Comparison of ENCODE assay signal across 8 cellular contexts in genomic region chr1:169363046-169363756, GRCh38. TPM values are rescaled to one million over a fixed set of nuclear protein-coding genes. Genes with fewer than 3 reads are reported as not detected.
DNase-seq lines count a peak whose midpoint lies in the region; ATAC-seq, FAIRE-seq and TF ChIP-seq lines count a peak whose summit lies in the region.

No MANE protein-coding gene starts in this region.

- H4K5ac ChIP-seq in IMR-90 (ENCODE audit: low read depth, low read length): no peak overlapping the region

- H3K27ac ChIP-seq in ACC112 (ENCODE audit: low read depth, low read length) (peak overlapping the region; percentile 86), IMR-90 (ENCODE audit: insufficient read depth, low read length) (peak overlapping the region; percentile 70), K562 (ENCODE audit: extremely low read depth, low read depth, low read length) (no peak overlapping the region)

- H2BK120ac ChIP-seq in IMR-90 (ENCODE audit: low read depth, low read length): peak overlapping the region; percentile 78

- peak overlapping the region; percentile 14; the same call in 1 of the 2 replicates for H3K4me2 ChIP-seq in IMR-90 (ENCODE audit: low read depth, low read length)
- H3K4me2 ChIP-seq in K562 (ENCODE audit: insufficient read depth, low read length): no peak overlapping the region

- H2AK9ac ChIP-seq in IMR-90 (replicated peaks; ENCODE audit: low read depth, low read length, poor library complexity): no peak overlapping the region

- H2AFZ ChIP-seq in ACC112 (ENCODE audit: low read length, unreplicated experiment) (no peak overlapping the region), IMR-90 (replicated peaks; ENCODE audit: low read length, poor library complexity) (no peak overlapping the region), K562 (ENCODE audit: low read depth, low read length) (no peak overlapping the region)

- TF ChIP-seq POLR2A in IMR-90 (IDR thresholded peaks at IDR 0.05; ENCODE audit: low read depth, low read length) (no peak), K562 (conservative IDR thresholded peaks at IDR 0.05) (no peak)

- dilution Hi-C loops in IMR-90 (cut with HindIII; ENCODE audit: low sequenced_read_pairs, unreplicated experiment): no loop called here

- no peak for TF ChIP-seq RAD21 in IMR-90 (IDR thresholded peaks at IDR 0.05; ENCODE audit: low read length)
- TF ChIP-seq RAD21 in K562 (CRISPR knock-in tag; conservative IDR thresholded peaks at IDR 0.05 in 1 of 2, IDR thresholded peaks at IDR 0.05 in 1 of 2): no peak

- H3K56ac ChIP-seq in IMR-90 (ENCODE audit: extremely low read depth, insufficient read depth, low read length): no peak overlapping the region

- in situ Hi-C loops in IMR-90 (cut with MboI; ENCODE audit: low sequenced_read_pairs) (loop anchor here (25.0 kb wide), 1 partner anchor 1026 kb away; no protein-coding TSS in a partner anchor), K562 (cut with MboI) (loop anchor here (25.0 kb wide), 1 partner anchor 751 kb away; no protein-coding TSS in a partner anchor)

- H3K9ac ChIP-seq in IMR-90 (ENCODE audit: low read depth, low read length) (no peak overlapping the region), K562 (ENCODE audit: insufficient read depth in 1 of 2, low read depth in 2 of 2, low read length in 2 of 2) (no peak overlapping the region)

- peak overlapping the region; percentile 84 for H2BK5ac ChIP-seq in IMR-90 (ENCODE audit: low read depth, low read length, poor library complexity, severe bottlenecking)

- H3K4me3 ChIP-seq in ACC112 (ENCODE audit: low read depth, low read length) (peak overlapping the region; percentile 26; the same call in 1 of the 2 replicates), IMR-90 (ENCODE audit: insufficient read depth, low read depth, low read length) (no peak overlapping the region), K562 (no peak overlapping the region)

- H3K9me1 ChIP-seq in IMR-90 (ENCODE audit: insufficient read depth, low read length) (peaks cover 2% of the 10 kb centered on the region; the same call in 1 of the 2 replicates), K562 (ENCODE audit: control insufficient read depth, insufficient read depth, low read length) (no peaks in the 10 kb centered on the region)

- H3K9me3 ChIP-seq in IMR-90 (ENCODE audit: control insufficient read depth, insufficient read depth, low read length) (no peaks in the 10 kb centered on the region), K562 (replicated peaks; ENCODE audit: control insufficient read depth, insufficient read depth, low read depth, low read length) (no peaks in the 10 kb centered on the region)

- no peak overlapping the region; the same call in 1 of the 2 replicates for H3K18ac ChIP-seq in IMR-90 (ENCODE audit: low read depth, low read length)

- H3K79me2 ChIP-seq in ACC112 (ENCODE audit: control insufficient read depth, insufficient read depth, low read length, unreplicated experiment): peaks cover 35% of the 10 kb centered on the region
- peaks cover under 1% of the 10 kb centered on the region; the same call in 2 of the 3 replicates for H3K79me2 ChIP-seq in K562 (ENCODE audit: control insufficient read depth, insufficient read depth, low read length)

- H3K4ac ChIP-seq in IMR-90 (ENCODE audit: low read depth, low read length): peak overlapping the region; percentile 55

- H2BK20ac ChIP-seq in IMR-90 (ENCODE audit: low read depth, low read length): peak overlapping the region; percentile 31; the same call in 1 of the 2 replicates

- intact Hi-C loops in IMR-90 (cut with micrococcal nuclease) (no loop called here), K562 (cut with micrococcal nuclease) (no loop called here)

- H4K20me1 ChIP-seq in IMR-90 (ENCODE audit: insufficient read depth, low read length) (no peaks in the 10 kb centered on the region), K562 (replicated peaks; ENCODE audit: control insufficient read depth, insufficient read depth, low read length) (no peaks in the 10 kb centered on the region)

- CTCF ChIA-PET in IMR-90 (lab: Yijun Ruan, JAX) (no interaction called here), K562 (lab: Yijun Ruan, JAX; ENCODE audit: low intra/inter-chr PET ratio) (no interaction called here)

- FAIRE-seq in K562 (lab: Jason Lieb, UNC): no peak

- TF ChIP-seq CTCF in IMR-90 (conservative IDR thresholded peaks at IDR 0.05; ENCODE audit: low read depth, low read length) (no peak), K562 (IDR thresholded peaks at IDR 0.05 in 2 of 3, conservative IDR thresholded peaks at IDR 0.05 in 1 of 3; ENCODE audit: insufficient read depth in 2 of 3, low read depth in 1 of 3, low read length in 3 of 3) (no peak)

- peak overlapping the region; percentile 38; the same call in 1 of the 2 replicates for H2AK5ac ChIP-seq in IMR-90 (ENCODE audit: low read depth, low read length)

- H3K23ac ChIP-seq in IMR-90 (ENCODE audit: low read depth, low read length): no peak overlapping the region

- BruUV-seq in IMR-90 (replicated peaks; lab: Mats Ljungman, UMichigan) (no TSS peak), K562 (replicated peaks; lab: Mats Ljungman, UMichigan) (no TSS peak)

- 0% methylated on average over 1 of the region's 5 CpGs; no CpG with 5 or more reads in 1 of the 2 experiments for WGBS in IMR-90 (ENCODE audit: extremely low coverage in 2 of 2, insufficient read length in 1 of 2), 2 experiments
- WGBS in K562 (ENCODE audit: insufficient coverage, low coverage, missing lambda C conversion rate): 63% methylated on average over 5 of the region's 5 CpGs

- H3K27me3 ChIP-seq in ACC112 (ENCODE audit: insufficient read depth, low read length) (no peaks in the 10 kb centered on the region), IMR-90 (ENCODE audit: control insufficient read depth, insufficient read depth, low read length) (no peaks in the 10 kb centered on the region), K562 (ENCODE audit: control insufficient read depth in 2 of 2, insufficient read depth in 2 of 2, low read length in 2 of 2) (no peaks in the 10 kb centered on the region)

- H3K4me1 ChIP-seq in ACC112 (ENCODE audit: control insufficient read depth, insufficient read depth, low read length, unreplicated experiment): peaks cover 43% of the 10 kb centered on the region
- H3K4me1 ChIP-seq in IMR-90 (ENCODE audit: control insufficient read depth, insufficient read depth, low read length): peaks cover 8% of the 10 kb centered on the region
- H3K4me1 ChIP-seq in K562 (replicated peaks in 1 of 2; ENCODE audit: control insufficient read depth in 2 of 2, insufficient read depth in 2 of 2, low read length in 2 of 2): peaks cover 0 to 2% of the 10 kb centered on the region in 2 experiments; a peak in 1 of 5 replicates

- H3K14ac ChIP-seq in IMR-90 (replicated peaks; ENCODE audit: low read depth, low read length): peak overlapping the region; percentile 5; the same call in 1 of the 2 replicates

- TF ChIP-seq EP300 in K562 (IDR thresholded peaks at IDR 0.05; ENCODE audit: low read length): no peak

- DNase-seq in IMR-90: peak; percentile 94
- DNase-seq in K562 (ENCODE audit: extremely low read depth in 1 of 4, low spot score in 3 of 4): no peak
- no peak for DNase-seq in NCI-H1048 (lab: John Stamatoyannopoulos, UW)
- no peak for DNase-seq in NCI-H2171 (lab: John Stamatoyannopoulos, UW)

- POLR2A ChIA-PET in IMR-90 (lab: Charles Lee; ENCODE audit: unreplicated experiment) (no interaction called here), K562 (lab: Yijun Ruan, JAX) (interaction anchor here (1.0 to 1.3 kb wide), 2 partner anchors 26 to 257 kb away, joined by 3 read pairs; partner anchors contain the start of gene ATP1B1)

- H4K91ac ChIP-seq in IMR-90 (ENCODE audit: insufficient read depth, low read depth, low read length): peak overlapping the region; percentile 14; the same call in 1 of the 2 replicates

- H3K36me3 ChIP-seq in ACC112 (ENCODE audit: insufficient read depth, low read length) (peaks cover 12% of the 10 kb centered on the region; the same call in 1 of the 2 replicates), IMR-90 (ENCODE audit: control insufficient read depth, insufficient read depth, low read length) (no peaks in the 10 kb centered on the region), K562 (ENCODE audit: control insufficient read depth, insufficient read depth, low read length) (no peaks in the 10 kb centered on the region)

- peak overlapping the region; percentile 3 to 7; a peak in 3 of 4 replicates for H4K8ac ChIP-seq in IMR-90 (ENCODE audit: low read depth in 2 of 2, low read length in 2 of 2)

- ATAC-seq in GM18867 (IDR thresholded peaks at IDR 0.05; ENCODE audit: unreplicated experiment) (peak; percentile 31), IMR-90 (ENCODE audit: low read depth) (peak; percentile 16), K562 (no peak), HG03097 (IDR thresholded peaks at IDR 0.05; ENCODE audit: low FRiP score, unreplicated experiment) (no peak), HG03135 (IDR thresholded peaks at IDR 0.05; ENCODE audit: unreplicated experiment) (no peak)

- H3K79me1 ChIP-seq in IMR-90 (ENCODE audit: low read depth in 1 of 2, low read length in 2 of 2): peaks cover 20 to 26% of the 10 kb centered on the region in 2 experiments

- H2BK15ac ChIP-seq in IMR-90 (ENCODE audit: low read depth, low read length): 0 out of 3 replicates have a peak overlapping the region, but pooled peaks have one; percentile 20

RNA-seq across cellular contexts. Expression of gene NME7, which starts 4.4 kb away (rescaled TPM):
- total RNA-seq in IMR-90 (2012; rRNA removed) (18.3 and 44.4 TPM in 2 replicates), K562 (2014; rRNA removed) (7.9 and 8.8 TPM in 2 replicates), K562 (2014; rRNA removed; fragmentation: Illumina TruSeq; extraction: Trizol) (23.9 and 26.0 TPM in 2 replicates), K562 (2015; rRNA removed; fragmentation: Illumina TruSeq; extraction: Trizol) (20.5 and 23.3 TPM in 2 replicates), K562 (2021) (20.7 and 22.4 TPM in 2 replicates)
- polyA plus RNA-seq in IMR-90 (2012; rRNA removed) (14.6 and 22.4 TPM in 2 replicates), K562 (2011; rRNA removed) (21.8 and 32.0 TPM in 2 replicates), K562 (2014; fragmentation: Illumina TruSeq; extraction: Trizol) (29.6 and 31.3 TPM in 2 replicates), K562 (2014; fragmentation: Nextera tagmentation; extraction: Ambion mirVana) (10 to 100 TPM; 40.3 to 43.2 TPM), K562 (2014; rRNA removed) (20.6 and 28.4 TPM in 2 replicates)
- 2.4 and 3.8 TPM in 2 replicates for polyA plus RNA-seq in IMR-90 (2012; cell fraction: cytosol; rRNA removed)
- polyA plus RNA-seq in IMR-90 (2012; cell fraction: nucleus; rRNA removed; ENCODE audit: low replicate concordance): 0.62 and 4.6 TPM in 2 replicates
- total RNA-seq in K562 (2011; cell fraction: chromatin; rRNA removed; ENCODE audit: low replicate concordance): 15.9 and 42.0 TPM in 2 replicates
- total RNA-seq in K562 (2011; cell fraction: nucleolus; rRNA removed): 9.0 and 11.2 TPM in 2 replicates
- total RNA-seq in K562 (2011; cell fraction: nucleoplasm; rRNA removed): 16.9 and 21.1 TPM in 2 replicates
- polyA plus RNA-seq in K562 (2011; cell fraction: cytosol; rRNA removed): 5.3 and 14.3 TPM in 2 replicates
- 6.2 and 7.2 TPM in 2 replicates for polyA plus RNA-seq in K562 (2011; cell fraction: nucleus; rRNA removed)
- polyA plus RNA-seq in K562 (2012): 18.9 and 59.8 TPM in 2 replicates
- polyA minus RNA-seq in K562 (2011; rRNA and poly(A)+ RNA removed): 43.2 and 56.7 TPM in 2 replicates
- 12.8 and 15.2 TPM in 2 replicates for polyA minus RNA-seq in K562 (2011; cell fraction: cytosol; rRNA and poly(A)+ RNA removed)
- polyA minus RNA-seq in K562 (2011; cell fraction: nucleus; rRNA and poly(A)+ RNA removed): 21.0 and 44.2 TPM in 2 replicates

RNA-seq across cellular contexts. Expression of gene BLZF1, which starts 4.8 kb away (rescaled TPM):
- total RNA-seq in IMR-90 (2012; rRNA removed): 24.2 and 38.9 TPM in 2 replicates
- polyA plus RNA-seq in IMR-90 (2012; rRNA removed): 11.4 and 14.2 TPM in 2 replicates
- 0.90 and 2.4 TPM in 2 replicates for polyA plus RNA-seq in IMR-90 (2012; cell fraction: cytosol; rRNA removed)
- polyA plus RNA-seq in IMR-90 (2012; cell fraction: nucleus; rRNA removed; ENCODE audit: low replicate concordance): 0.88 and 15.0 TPM in 2 replicates
- 14.8 and 62.4 TPM in 2 replicates for total RNA-seq in K562 (2011; cell fraction: chromatin; rRNA removed; ENCODE audit: low replicate concordance)
- total RNA-seq in K562 (2011; cell fraction: nucleolus; rRNA removed): 7.2 and 11.2 TPM in 2 replicates
- total RNA-seq in K562 (2011; cell fraction: nucleoplasm; rRNA removed): 16.9 and 26.7 TPM in 2 replicates
- total RNA-seq in K562 (2014; rRNA removed): 16.1 and 23.0 TPM in 2 replicates
- 28.8 and 32.8 TPM in 2 replicates for total RNA-seq in K562 (2014; rRNA removed; fragmentation: Illumina TruSeq; extraction: Trizol)
- total RNA-seq in K562 (2015; rRNA removed; fragmentation: Illumina TruSeq; extraction: Trizol): 21.6 and 23.2 TPM in 2 replicates
- 20.5 and 21.1 TPM in 2 replicates for total RNA-seq in K562 (2021)
- polyA plus RNA-seq in K562 (2011; rRNA removed): 23.3 and 29.1 TPM in 2 replicates
- 2.9 and 8.6 TPM in 2 replicates for polyA plus RNA-seq in K562 (2011; cell fraction: cytosol; rRNA removed)
- polyA plus RNA-seq in K562 (2011; cell fraction: nucleus; rRNA removed): 11.3 and 18.2 TPM in 2 replicates
- polyA plus RNA-seq in K562 (2012): 14.8 and 21.5 TPM in 2 replicates
- 24.1 and 27.6 TPM in 2 replicates for polyA plus RNA-seq in K562 (2014; fragmentation: Illumina TruSeq; extraction: Trizol)
- 10 to 100 TPM; 25.3 to 32.8 TPM for polyA plus RNA-seq in K562 (2014; fragmentation: Nextera tagmentation; extraction: Ambion mirVana)
- polyA plus RNA-seq in K562 (2014; rRNA removed): 21.0 and 22.2 TPM in 2 replicates
- 34.2 and 40.8 TPM in 2 replicates for polyA minus RNA-seq in K562 (2011; rRNA and poly(A)+ RNA removed)
- polyA minus RNA-seq in K562 (2011; cell fraction: cytosol; rRNA and poly(A)+ RNA removed): 8.4 and 11.3 TPM in 2 replicates
- polyA minus RNA-seq in K562 (2011; cell fraction: nucleus; rRNA and poly(A)+ RNA removed): 25.4 and 49.5 TPM in 2 replicates

Comparison
In these comparisons a context has a peak if more than half of its experiments do, and no peak if none do; other contexts are left out.
1. ATAC-seq: peak in GM18867 (single experiment) and IMR-90 (single experiment); none in K562 (single experiment), HG03097 (single experiment) and HG03135 (single experiment).